23 cellular contexts compared by ENCODE assay signal in the genomic region with DNA sequence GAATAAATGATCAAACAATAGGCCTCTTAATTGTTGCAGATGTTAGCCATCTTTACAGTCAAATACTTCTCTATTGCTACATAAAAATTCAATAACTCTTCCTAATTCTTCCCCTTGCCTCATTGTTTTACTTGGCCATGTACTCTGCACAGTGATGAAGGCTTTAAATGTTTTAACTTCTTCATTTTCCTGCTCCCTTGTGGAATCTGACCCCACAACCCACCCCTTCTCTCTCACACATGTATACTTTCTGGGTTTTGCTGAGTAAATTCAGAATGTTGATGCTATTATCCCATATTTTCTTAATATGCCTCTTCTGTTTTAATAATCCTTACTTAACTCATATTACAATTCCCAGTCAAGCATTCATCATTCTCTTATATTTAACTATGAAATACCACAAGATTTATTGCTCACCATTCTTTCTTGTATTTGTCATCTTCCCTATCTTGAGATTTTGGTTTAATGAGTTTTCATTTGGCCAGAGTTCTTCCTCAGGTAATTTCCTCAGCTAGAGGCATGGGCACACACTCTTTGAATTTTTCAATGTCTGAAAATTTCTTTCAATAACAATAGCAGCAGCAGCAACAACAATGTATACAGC.
DNase-seq lines count a peak whose midpoint lies in the region; ATAC-seq and TF ChIP-seq lines count a peak whose summit lies in the region.
"Had no signal": no experiment of that assay in that cellular context is flagged by ENCODE, and none has a peak within 500 bp of the region (broad histone marks: within the 10 kb centered on the region; RNA-seq: fewer than 3 reads in every experiment).

No MANE protein-coding gene starts in this region.

- no peak for TF ChIP-seq CTCF in choroid plexus epithelial cell (conservative IDR thresholded peaks at IDR 0.05; ENCODE audit: low read depth, low read length)
- no peak for TF ChIP-seq CTCF in osteoblast (IDR thresholded peaks at IDR 0.05; ENCODE audit: extremely low read depth, low read depth, low read length)
- TF ChIP-seq CTCF in SK-N-SH (IDR thresholded peaks at IDR 0.05) = no peak
- TF ChIP-seq CTCF in tibial nerve (IDR thresholded peaks at IDR 0.05) = no peak

- no peak for ATAC-seq in HG03097 (IDR thresholded peaks at IDR 0.05; ENCODE audit: low FRiP score, unreplicated experiment)
- ATAC-seq: activated T-helper 17 cell treated with anti-CD3 and anti-CD28 coated beads, Interleukin-2, amount 50 U/mL, for 72 hours; stimulated activated effector memory CD8-positive, alpha-beta T cell treated with anti-CD3 and anti-CD28 coated beads, Interleukin-12 subunit alpha, Interleukin-12 subunit beta, amount 100 ng/mL, for 72 hours had no signal

- H2AFZ ChIP-seq in osteoblast (ENCODE audit: low read length) (no peak overlapping the region), SK-N-SH (ENCODE audit: low read depth) (no peak overlapping the region)

- H3F3A ChIP-seq in SK-N-SH (replicated peaks; ENCODE audit: insufficient read depth) = peaks cover 6% of the 10 kb centered on the region

- H3K79me2 ChIP-seq in osteoblast (ENCODE audit: insufficient read depth, low read length) (no peaks in the 10 kb centered on the region), SK-N-SH (ENCODE audit: insufficient read depth) (no peaks in the 10 kb centered on the region)

- H3K4me2 ChIP-seq in osteoblast (ENCODE audit: insufficient read depth, low read length) (no peak overlapping the region), SK-N-SH (no peak overlapping the region)
- H3K4me2 ChIP-seq: BLaER1 had no signal

- no peak for TF ChIP-seq POLR2A in tibial nerve (IDR thresholded peaks at IDR 0.05)

- H3K9me3 ChIP-seq in osteoblast (ENCODE audit: low read depth, low read length) (no peaks in the 10 kb centered on the region), SK-N-SH (no peaks in the 10 kb centered on the region), tibial nerve (no peaks in the 10 kb centered on the region)
- H3K9me3 ChIP-seq: BLaER1, tibial artery had no signal

- no peak for TF ChIP-seq RAD21 in SK-N-SH (IDR thresholded peaks at IDR 0.05; ENCODE audit: low read length)

- POLR2A ChIA-PET in SK-N-SH (lab: Yijun Ruan, JAX) = no interaction called here

- no peaks in the 10 kb centered on the region for H3K36me3 ChIP-seq in osteoblast (ENCODE audit: insufficient read depth, low read length)
- no peaks in the 10 kb centered on the region for H3K36me3 ChIP-seq in SK-N-SH (replicated peaks in 1 of 2; ENCODE audit: control insufficient read depth in 1 of 2, insufficient read depth in 2 of 2, low read length in 1 of 2)
- no peaks in the 10 kb centered on the region for H3K36me3 ChIP-seq in tibial nerve
- H3K36me3 ChIP-seq: BLaER1, tibial artery had no signal

- DNase-seq in Daoy (ENCODE audit: low read depth) (peak; percentile 20), M059J (ENCODE audit: low read depth) (peak; percentile 70), choroid plexus epithelial cell (ENCODE audit: low read depth) (peak; percentile 46), osteoblast (ENCODE audit: insufficient read length, low spot score, missing footprints) (peak; percentile 57), HuH-7 (ENCODE audit: low spot score) (no peak), SK-N-SH (no peak), tibial nerve (ENCODE audit: low spot score in 2 of 2) (no peak)
- DNase-seq: activated naive CD8-positive, alpha-beta T cell treated with anti-CD3 and anti-CD28 coated beads, Interleukin-2, amount 10 ng/mL, durations not matched to agents 7 days and 5 days; effector CD4-positive, alpha-beta T cell; head of caudate nucleus; immature natural killer cell; KG1; NCI-H1092; NCI-H510A treated with DMSO at 0.1 percent for 48 hours; occipital lobe; retina; SW 1271; tibial artery had no signal

- H3K9me2 ChIP-seq in SK-N-SH = no peaks in the 10 kb centered on the region

- CTCF ChIA-PET in SK-N-SH (lab: Yijun Ruan, JAX) = no interaction called here

- TF ChIP-seq EP300 in SK-N-SH (IDR thresholded peaks at IDR 0.05; ENCODE audit: borderline replicate concordance in 1 of 2, low read depth in 1 of 2, low read length in 1 of 2) (no peak), tibial nerve (IDR thresholded peaks at IDR 0.05) (no peak)

- no peak overlapping the region for H3K9ac ChIP-seq in SK-N-SH
- H3K9ac ChIP-seq: BLaER1 had no signal

- H3K4me3 ChIP-seq in choroid plexus epithelial cell (ENCODE audit: low read depth, low read length) (no peak overlapping the region), osteoblast (ENCODE audit: insufficient read depth, low read length) (no peak overlapping the region), SK-N-SH (ENCODE audit: low read depth in 2 of 2, low read length in 1 of 2) (no peak overlapping the region), tibial nerve (no peak overlapping the region)
- H3K4me3 ChIP-seq: BLaER1, lung, tibial artery had no signal

- H4K20me1 ChIP-seq in osteoblast (ENCODE audit: insufficient read depth, low read length) (no peaks in the 10 kb centered on the region), SK-N-SH (ENCODE audit: insufficient read depth) (no peaks in the 10 kb centered on the region)
- H4K20me1 ChIP-seq: BLaER1 had no signal

- H3K27me3 ChIP-seq in osteoblast (ENCODE audit: insufficient read depth, low read length) (no peaks in the 10 kb centered on the region), SK-N-SH (ENCODE audit: insufficient read depth) (no peaks in the 10 kb centered on the region), tibial nerve (no peaks in the 10 kb centered on the region)
- H3K27me3 ChIP-seq: BLaER1, tibial artery had no signal

- H3K4me1 ChIP-seq in osteoblast (ENCODE audit: insufficient read depth, low read length) (peaks cover 21% of the 10 kb centered on the region), SK-N-SH (ENCODE audit: control insufficient read depth in 1 of 2, insufficient read depth in 2 of 2, low read depth in 1 of 2, low read length in 1 of 2) (peaks cover 0 to 4% of the 10 kb centered on the region in 2 experiments; a peak in 1 of 4 replicates), tibial nerve (peaks cover 0 to 4% (median 0%) of the 10 kb centered on the region in 4 donors)

- peak overlapping the region; percentile 58 for H3K27ac ChIP-seq in osteoblast (ENCODE audit: low read depth, low read length)
- H3K27ac ChIP-seq in SK-N-SH (ENCODE audit: low read depth in 2 of 2, low read length in 1 of 2) = peak overlapping the region in 1 of 2 experiments; percentile 29; a peak in 1 of 4 replicates
- no peak overlapping the region for H3K27ac ChIP-seq in tibial nerve
- H3K27ac ChIP-seq: BLaER1, tibial artery had no signal

TF ChIP-seq in SK-N-SH, 30 proteins besides CTCF, POLR2A, EP300 and RAD21 (continues in another document):
- TF ChIP-seq, protein P1, sequence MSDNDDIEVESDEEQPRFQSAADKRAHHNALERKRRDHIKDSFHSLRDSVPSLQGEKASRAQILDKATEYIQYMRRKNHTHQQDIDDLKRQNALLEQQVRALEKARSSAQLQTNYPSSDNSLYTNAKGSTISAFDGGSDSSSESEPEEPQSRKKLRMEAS (IDR thresholded peaks at IDR 0.05; ENCODE audit: low read depth) = no peak
- TF ChIP-seq TCF12 (IDR thresholded peaks at IDR 0.05) (no peak), FOSL2 (IDR thresholded peaks at IDR 0.05; ENCODE audit: borderline replicate concordance, low read depth) (no peak), FOXJ3 (CRISPR knock-in tag; IDR thresholded peaks at IDR 0.05) (no peak)
- TF ChIP-seq, protein P2, sequence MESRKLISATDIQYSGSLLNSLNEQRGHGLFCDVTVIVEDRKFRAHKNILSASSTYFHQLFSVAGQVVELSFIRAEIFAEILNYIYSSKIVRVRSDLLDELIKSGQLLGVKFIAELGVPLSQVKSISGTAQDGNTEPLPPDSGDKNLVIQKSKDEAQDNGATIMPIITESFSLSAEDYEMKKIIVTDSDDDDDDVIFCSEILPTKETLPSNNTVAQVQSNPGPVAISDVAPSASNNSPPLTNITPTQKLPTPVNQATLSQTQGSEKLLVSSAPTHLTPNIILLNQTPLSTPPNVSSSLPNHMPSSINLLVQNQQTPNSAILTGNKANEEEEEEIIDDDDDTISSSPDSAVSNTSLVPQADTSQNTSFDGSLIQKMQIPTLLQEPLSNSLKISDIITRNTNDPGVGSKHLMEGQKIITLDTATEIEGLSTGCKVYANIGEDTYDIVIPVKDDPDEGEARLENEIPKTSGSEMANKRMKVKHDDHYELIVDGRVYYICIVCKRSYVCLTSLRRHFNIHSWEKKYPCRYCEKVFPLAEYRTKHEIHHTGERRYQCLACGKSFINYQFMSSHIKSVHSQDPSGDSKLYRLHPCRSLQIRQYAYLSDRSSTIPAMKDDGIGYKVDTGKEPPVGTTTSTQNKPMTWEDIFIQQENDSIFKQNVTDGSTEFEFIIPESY (IDR thresholded peaks at IDR 0.05; ENCODE audit: borderline replicate concordance, low read depth) = no peak
- TF ChIP-seq, protein P3, sequence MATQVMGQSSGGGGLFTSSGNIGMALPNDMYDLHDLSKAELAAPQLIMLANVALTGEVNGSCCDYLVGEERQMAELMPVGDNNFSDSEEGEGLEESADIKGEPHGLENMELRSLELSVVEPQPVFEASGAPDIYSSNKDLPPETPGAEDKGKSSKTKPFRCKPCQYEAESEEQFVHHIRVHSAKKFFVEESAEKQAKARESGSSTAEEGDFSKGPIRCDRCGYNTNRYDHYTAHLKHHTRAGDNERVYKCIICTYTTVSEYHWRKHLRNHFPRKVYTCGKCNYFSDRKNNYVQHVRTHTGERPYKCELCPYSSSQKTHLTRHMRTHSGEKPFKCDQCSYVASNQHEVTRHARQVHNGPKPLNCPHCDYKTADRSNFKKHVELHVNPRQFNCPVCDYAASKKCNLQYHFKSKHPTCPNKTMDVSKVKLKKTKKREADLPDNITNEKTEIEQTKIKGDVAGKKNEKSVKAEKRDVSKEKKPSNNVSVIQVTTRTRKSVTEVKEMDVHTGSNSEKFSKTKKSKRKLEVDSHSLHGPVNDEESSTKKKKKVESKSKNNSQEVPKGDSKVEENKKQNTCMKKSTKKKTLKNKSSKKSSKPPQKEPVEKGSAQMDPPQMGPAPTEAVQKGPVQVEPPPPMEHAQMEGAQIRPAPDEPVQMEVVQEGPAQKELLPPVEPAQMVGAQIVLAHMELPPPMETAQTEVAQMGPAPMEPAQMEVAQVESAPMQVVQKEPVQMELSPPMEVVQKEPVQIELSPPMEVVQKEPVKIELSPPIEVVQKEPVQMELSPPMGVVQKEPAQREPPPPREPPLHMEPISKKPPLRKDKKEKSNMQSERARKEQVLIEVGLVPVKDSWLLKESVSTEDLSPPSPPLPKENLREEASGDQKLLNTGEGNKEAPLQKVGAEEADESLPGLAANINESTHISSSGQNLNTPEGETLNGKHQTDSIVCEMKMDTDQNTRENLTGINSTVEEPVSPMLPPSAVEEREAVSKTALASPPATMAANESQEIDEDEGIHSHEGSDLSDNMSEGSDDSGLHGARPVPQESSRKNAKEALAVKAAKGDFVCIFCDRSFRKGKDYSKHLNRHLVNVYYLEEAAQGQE (IDR thresholded peaks at IDR 0.05; ENCODE audit: low read depth, low read length) = no peak

Comparison
In these comparisons a context has a peak if more than half of its experiments do, and no peak if none do; other contexts are left out.
1. DNase-seq: peak in Daoy (single experiment), M059J (single experiment), choroid plexus epithelial cell (single experiment) and osteoblast (single experiment); none in HuH-7 (single experiment), SK-N-SH (single experiment) and tibial nerve (0 of 2).